Comparison of ENCODE assay signal across 15 cellular contexts in the genomic region with DNA sequence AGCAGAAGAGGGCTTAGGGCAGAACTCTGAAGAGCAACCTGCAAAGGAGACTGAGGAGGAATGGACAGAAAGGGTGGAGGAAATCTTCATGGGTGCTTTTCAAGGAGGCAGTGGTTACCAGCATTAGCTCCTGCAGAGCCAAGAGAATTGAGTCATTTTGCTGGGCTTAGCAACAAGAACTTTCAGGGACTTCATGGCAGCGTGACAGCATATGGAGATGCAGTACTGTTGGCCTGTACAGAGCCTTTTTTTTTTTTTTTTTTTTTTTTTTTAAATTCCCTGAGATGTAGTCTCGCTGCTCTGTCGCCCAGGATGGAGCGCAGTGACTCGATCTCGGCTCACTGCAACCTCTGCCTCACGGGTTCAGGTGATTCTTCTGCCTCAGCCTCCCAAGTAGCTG. TPM values are rescaled to one million over a fixed set of nuclear protein-coding genes. Genes with fewer than 3 reads are reported as not detected.
DNase-seq lines count a peak whose midpoint lies in the region; ATAC-seq and TF ChIP-seq lines count a peak whose summit lies in the region.
"Had no signal": no experiment of that assay in that cellular context is flagged by ENCODE, and none has a peak within 500 bp of the region (broad histone marks: within the 10 kb centered on the region; RNA-seq: fewer than 3 reads in every experiment).

No MANE protein-coding gene starts in this region.

- WGBS in right cardiac atrium, result 50% methylated on average over 7 of the region's 7 CpGs
- WGBS in stomach, 5 donors, result 66 to 81% (median 73%) methylated on average over 7 of the region's 7 CpGs

- CTCF ChIA-PET in RWPE1 (lab: Yijun Ruan, JAX), result no interaction called here

- H3K4me3 ChIP-seq in right cardiac atrium (ENCODE audit: low read length) (no peak overlapping the region), stomach (no peak overlapping the region)
- H3K4me3 ChIP-seq: esophagus muscularis mucosa, suprapubic skin had no signal

- H3K4me1 ChIP-seq in right cardiac atrium (ENCODE audit: control insufficient read depth, insufficient read depth, low read length), result peaks cover 18% of the 10 kb centered on the region
- peaks cover 23 to 47% (median 35%) of the 10 kb centered on the region in 4 donors for H3K4me1 ChIP-seq in stomach

- ATAC-seq in esophagus mucosa (peak; percentile 42), right cardiac atrium (peak; percentile 78 to 80), GM21529 (IDR thresholded peaks at IDR 0.05; ENCODE audit: unreplicated experiment) (no peak)
- ATAC-seq: HepG2 had no signal

- no peaks in the 10 kb centered on the region for H3K9me3 Mint-ChIP-seq in T-helper 2 cell treated with Interferon-gamma antibody and Interleukin-4, amounts not matched to agents 5 μg/mL and 100 μg/mL, for 36 hours
- peaks cover 11% of the 10 kb centered on the region for H3K9me3 Mint-ChIP-seq in progenitor cell of endocrine pancreas (ENCODE audit: low read depth)

- H3K36me3 Mint-ChIP-seq in T-helper 2 cell treated with Interferon-gamma antibody and Interleukin-4, amounts not matched to agents 5 μg/mL and 100 μg/mL, for 36 hours (ENCODE audit: low read depth), result no peaks in the 10 kb centered on the region
- H3K36me3 Mint-ChIP-seq in progenitor cell of endocrine pancreas (ENCODE audit: insufficient read depth), result peaks cover 20% of the 10 kb centered on the region

- no peak for TF ChIP-seq POLR2A in stomach (IDR thresholded peaks at IDR 0.05)

- no peak for TF ChIP-seq EP300 in stomach (IDR thresholded peaks at IDR 0.05)

- H3K4me3 Mint-ChIP-seq in T-helper 2 cell treated with Interferon-gamma antibody and Interleukin-4, amounts not matched to agents 5 μg/mL and 100 μg/mL, for 36 hours, result no peak overlapping the region
- H3K4me3 Mint-ChIP-seq in progenitor cell of endocrine pancreas (ENCODE audit: low read depth), result no peak overlapping the region

- H3K27me3 Mint-ChIP-seq in T-helper 2 cell treated with Interferon-gamma antibody and Interleukin-4, amounts not matched to agents 5 μg/mL and 100 μg/mL, for 36 hours (ENCODE audit: low read depth), result peaks cover 2% of the 10 kb centered on the region
- no peaks in the 10 kb centered on the region for H3K27me3 Mint-ChIP-seq in progenitor cell of endocrine pancreas

- no peaks in the 10 kb centered on the region for H3K36me3 ChIP-seq in stomach
- H3K36me3 ChIP-seq: suprapubic skin had no signal

- peaks cover 3% of the 10 kb centered on the region for H3K4me1 Mint-ChIP-seq in T-helper 2 cell treated with Interferon-gamma antibody and Interleukin-4, amounts not matched to agents 5 μg/mL and 100 μg/mL, for 36 hours (ENCODE audit: low read depth)
- H3K4me1 Mint-ChIP-seq in progenitor cell of endocrine pancreas (ENCODE audit: low read depth), result peaks cover 30% of the 10 kb centered on the region

- H3K27me3 ChIP-seq in right cardiac atrium (ENCODE audit: control insufficient read depth, insufficient read depth) (no peaks in the 10 kb centered on the region), stomach (no peaks in the 10 kb centered on the region)
- H3K27me3 ChIP-seq: esophagus muscularis mucosa, suprapubic skin had no signal

- POLR2A ChIA-PET in RWPE1 (lab: Yijun Ruan, JAX; ENCODE audit: low non-redundant PET), result no interaction called here

- TF ChIP-seq CTCF in RWPE1 (conservative IDR thresholded peaks at IDR 0.05; ENCODE audit: low read depth) (no peak), stomach (IDR thresholded peaks at IDR 0.05) (no peak), progenitor cell of endocrine pancreas (IDR thresholded peaks at IDR 0.05; ENCODE audit: unreplicated experiment) (no peak)

- no peak overlapping the region for H3K27ac Mint-ChIP-seq in T-helper 2 cell treated with Interferon-gamma antibody and Interleukin-4, amounts not matched to agents 5 μg/mL and 100 μg/mL, for 36 hours
- no peak overlapping the region for H3K27ac Mint-ChIP-seq in progenitor cell of endocrine pancreas

- intact Hi-C loops in right cardiac atrium (cut with DNase I), result loop anchor here in 1 of 4 donors (10.0 kb wide), 1 partner anchor 81 kb away; no protein-coding TSS in a partner anchor
- intact Hi-C loops in stomach (cut with DNase I; ENCODE audit: low total_unique reads), result loop anchor here (10.0 kb wide), 1 partner anchor 141 kb away; no protein-coding TSS in a partner anchor

- no peak for DNase-seq in RWPE1 (ENCODE audit: low spot score)
- peak; percentile 58 to 87 (median 81) for DNase-seq in right cardiac atrium
- DNase-seq in stomach, result no peak
- DNase-seq in T-helper 2 cell treated with Interferon-gamma antibody and Interleukin-4, amounts not matched to agents 5 μg/mL and 100 μg/mL, for 36 hours (ENCODE audit: low spot score), result no peak
- DNase-seq in putamen (ENCODE audit: low spot score), result no peak
- no peak for DNase-seq in progenitor cell of endocrine pancreas (ENCODE audit: low spot score, unreplicated experiment)
- DNase-seq: activated CD4-positive, alpha-beta T cell treated with anti-CD3 and anti-CD28 coated beads, Interleukin-2, amount 50 U/mL, for 4 hours; activated gamma-delta T cell; central memory CD4-positive, alpha-beta T cell; SHP77 treated with DMSO at 0.1 percent for 48 hours had no signal

- H3K27ac ChIP-seq in RWPE1 (peak overlapping the region; percentile 48), right cardiac atrium (ENCODE audit: low read length) (peak overlapping the region; percentile 91), stomach (peak overlapping the region in 3 of 5 donors; percentile 28 to 52 (median 36))

- H3K9me3 ChIP-seq in right cardiac atrium (ENCODE audit: control insufficient read depth, low read length) (no peaks in the 10 kb centered on the region), stomach (no peaks in the 10 kb centered on the region)
- H3K9me3 ChIP-seq: esophagus muscularis mucosa, suprapubic skin had no signal

RNA-seq across cellular contexts. Expression of a gene that starts 41.0 kb away (rescaled TPM):
- total RNA-seq in esophagus mucosa (45.4 TPM), right cardiac atrium (100 to 1,000 TPM; 135 to 178 (median 154) TPM), stomach (10 to 100 TPM; 17.1 to 44.1 (median 32.1) TPM), progenitor cell of endocrine pancreas (48.2 and 48.6 TPM in 2 replicates)
- polyA plus RNA-seq in right cardiac atrium (83.6 TPM), stomach (10 to 100 TPM; 12.4 to 21.5 (median 14.1) TPM)

Comparison
In these comparisons a context has a peak if more than half of its experiments do, and no peak if none do; other contexts are left out.
1. DNase-seq: peak in right cardiac atrium (3 of 3); none in RWPE1 (single experiment), stomach (single experiment), T-helper 2 cell treated with Interferon-gamma antibody and Interleukin-4, amounts not matched to agents 5 μg/mL and 100 μg/mL, for 36 hours (single experiment), putamen (single experiment) and progenitor cell of endocrine pancreas (single experiment).
2. H3K27ac ChIP-seq: peak in every context shown above with its lines; median percentile 91 in right cardiac atrium; 48 in RWPE1; 36 in stomach.